8 cellular contexts compared by ENCODE assay signal in the genomic region with DNA sequence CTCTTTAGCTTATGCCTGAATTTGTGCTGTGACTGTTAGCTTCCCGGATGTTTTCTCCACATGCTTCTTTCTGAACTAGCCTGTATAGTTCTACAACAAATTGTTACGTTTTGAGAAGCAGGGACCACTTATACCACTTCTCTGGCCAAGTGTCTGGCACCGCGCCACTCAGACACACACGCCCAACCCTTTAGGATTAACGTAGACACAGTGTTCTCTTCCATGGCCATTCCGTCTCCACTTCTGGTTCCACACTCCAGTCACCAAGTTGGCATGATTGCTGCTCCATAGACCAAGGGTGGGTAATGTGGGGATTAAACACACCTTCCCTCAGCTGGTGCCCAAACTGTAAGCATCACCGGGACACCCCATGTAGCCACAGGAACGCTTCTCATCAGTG. TPM values are rescaled to one million over a fixed set of nuclear protein-coding genes. Genes with fewer than 3 reads are reported as not detected.
A peak's percentile ranks its signal among the peaks of the same experiment; 100 is the strongest.
DNase-seq lines count a peak whose midpoint lies in the region; ATAC-seq and TF ChIP-seq lines count a peak whose summit lies in the region.

No MANE protein-coding gene starts in this region.

- peaks cover 15% of the 10 kb centered on the region for H3K4me1 Mint-ChIP-seq in osteocyte (ENCODE audit: unreplicated experiment)

- peak overlapping the region; percentile 52 to 96 (median 86) for H3K4me3 ChIP-seq in dorsolateral prefrontal cortex

- peak; percentile 82 for DNase-seq in DMS79 (lab: John Stamatoyannopoulos, UW)
- DNase-seq in NCI-H187 treated with DMSO at 0.1 percent for 48 hours (lab: John Stamatoyannopoulos, UW): peak; percentile 41
- peak in 3 of 10 donors; percentile 17 to 28 (median 18) for DNase-seq in dorsolateral prefrontal cortex
- no peak for DNase-seq in osteocyte (ENCODE audit: extremely low spot score, unreplicated experiment)
- no peak for DNase-seq in NCI-H2196 treated with DMSO at 0.1 percent for 48 hours (lab: John Stamatoyannopoulos, UW; ENCODE audit: unreplicated experiment)
- DNase-seq in cerebellar cortex (ENCODE audit: low spot score): no peak

- intact Hi-C loops in dorsolateral prefrontal cortex (cut with DNase I): loop anchor here (5.0 to 10.0 kb wide), 3 partner anchors 193 to 315 kb away; a partner anchor contains a TSS

- H3K27ac ChIP-seq in dorsolateral prefrontal cortex: peak overlapping the region in 13 of 59 donors; percentile 13 to 85 (median 71)

- peaks cover 62% of the 10 kb centered on the region for H3K27me3 Mint-ChIP-seq in osteocyte (ENCODE audit: unreplicated experiment)

- no peak overlapping the region for H3K27ac Mint-ChIP-seq in osteocyte (ENCODE audit: unreplicated experiment)

- no peaks in the 10 kb centered on the region for H3K36me3 Mint-ChIP-seq in osteocyte (ENCODE audit: unreplicated experiment)

- ATAC-seq in HG02610 (IDR thresholded peaks at IDR 0.05; ENCODE audit: unreplicated experiment) (no peak), GM21447 (IDR thresholded peaks at IDR 0.05; ENCODE audit: unreplicated experiment) (no peak)

- H3K4me3 Mint-ChIP-seq in osteocyte (ENCODE audit: unreplicated experiment): peak overlapping the region; percentile 69

- no peaks in the 10 kb centered on the region for H3K9me3 Mint-ChIP-seq in osteocyte (ENCODE audit: unreplicated experiment)

- H3K27me3 ChIP-seq in dorsolateral prefrontal cortex: no peaks in the 10 kb centered on the region

- TF ChIP-seq CTCF in dorsolateral prefrontal cortex (IDR thresholded peaks at IDR 0.05 in 54 of 56, conservative IDR thresholded peaks at IDR 0.05 in 2 of 56; ENCODE audit: low read depth in 1 of 56, partially characterized antibody in 56 of 56) (no peak), osteocyte (IDR thresholded peaks at IDR 0.05) (no peak)

RNA-seq across cellular contexts. Expression of a gene that starts 0.8 kb away (rescaled TPM):
- total RNA-seq in dorsolateral prefrontal cortex: 10 to 100 TPM; 12.7 to 55.9 (median 32.2) TPM
- 3.7 and 5.1 TPM in 2 replicates for total RNA-seq in osteocyte

Comparison
In these comparisons a context has a peak if more than half of its experiments do, and no peak if none do; other contexts are left out.
1. DNase-seq: peak in DMS79 (single experiment) and NCI-H187 treated with DMSO at 0.1 percent for 48 hours (single experiment); none in osteocyte (single experiment), NCI-H2196 treated with DMSO at 0.1 percent for 48 hours (single experiment) and cerebellar cortex (single experiment).